8 cellular contexts compared by ENCODE assay signal in the genomic region with DNA sequence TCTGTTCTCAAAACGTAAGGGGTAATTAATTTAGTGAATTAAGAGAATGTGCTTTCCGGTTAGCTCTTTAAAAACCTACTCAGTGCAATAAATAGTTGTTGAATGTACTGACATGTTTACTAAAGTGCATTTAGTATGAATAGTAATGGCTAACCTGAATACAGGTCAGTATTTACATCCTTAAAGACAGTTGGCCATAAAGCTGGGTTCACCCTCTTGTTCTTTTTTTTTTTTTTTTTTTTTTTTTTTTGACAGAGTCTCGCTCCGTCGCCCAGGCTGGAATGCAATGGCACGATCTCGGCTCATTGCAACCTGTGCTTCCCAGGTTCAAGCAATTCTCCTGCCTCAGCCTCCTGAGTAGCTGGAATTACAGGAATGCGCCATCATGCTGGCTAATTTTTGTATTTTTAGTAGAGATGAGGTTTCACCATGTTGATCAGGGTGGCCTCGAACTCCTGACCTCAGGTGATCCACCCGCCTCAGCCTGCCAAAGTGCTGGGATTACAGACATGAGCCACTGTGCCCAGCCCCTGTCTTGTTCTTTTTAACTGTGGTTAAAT. TPM values are rescaled to one million over a fixed set of nuclear protein-coding genes. Genes with fewer than 3 reads are reported as not detected.
"Had no signal": no experiment of that assay in that cellular context is flagged by ENCODE, and none has a peak within 500 bp of the region (broad histone marks: within the 10 kb centered on the region; RNA-seq: fewer than 3 reads in every experiment).

No MANE protein-coding gene starts in this region.

RNA-seq across cellular contexts. Expression of gene HEY2, which starts 55.5 kb away (rescaled TPM):
- total RNA-seq: activated CD4-positive, alpha-beta memory T cell treated with anti-CD3 and anti-CD28 coated beads, Interleukin-2, amount 10 ng/mL, durations not matched to agents 7 days and 5 days; activated CD4-positive, alpha-beta T cell treated with anti-CD3 and anti-CD28 coated beads for 36 hours; activated CD4-positive, alpha-beta T cell treated with anti-CD3 and anti-CD28 coated beads, Interleukin-2, amount 10 ng/mL, durations not matched to agents 7 days and 5 days; activated naive CD4-positive, alpha-beta T cell treated with anti-CD3 and anti-CD28 coated beads, Interleukin-2, amount 50 U/mL, for 72 hours; endothelial cell of umbilical vein; fibroblast of lung; fibroblast of villous mesenchyme; T-helper 1 cell treated with Interleukin-12 subunit alpha and Interleukin-12 subunit beta and Interleukin-4 antibody, amounts not matched to agents 30 ng/mL and 1 ng/mL, for 36 hours had no signal
- polyA plus RNA-seq: fibroblast of lung had no signal
